ENCODE assay signal across 8 cellular contexts in the genomic region with DNA sequence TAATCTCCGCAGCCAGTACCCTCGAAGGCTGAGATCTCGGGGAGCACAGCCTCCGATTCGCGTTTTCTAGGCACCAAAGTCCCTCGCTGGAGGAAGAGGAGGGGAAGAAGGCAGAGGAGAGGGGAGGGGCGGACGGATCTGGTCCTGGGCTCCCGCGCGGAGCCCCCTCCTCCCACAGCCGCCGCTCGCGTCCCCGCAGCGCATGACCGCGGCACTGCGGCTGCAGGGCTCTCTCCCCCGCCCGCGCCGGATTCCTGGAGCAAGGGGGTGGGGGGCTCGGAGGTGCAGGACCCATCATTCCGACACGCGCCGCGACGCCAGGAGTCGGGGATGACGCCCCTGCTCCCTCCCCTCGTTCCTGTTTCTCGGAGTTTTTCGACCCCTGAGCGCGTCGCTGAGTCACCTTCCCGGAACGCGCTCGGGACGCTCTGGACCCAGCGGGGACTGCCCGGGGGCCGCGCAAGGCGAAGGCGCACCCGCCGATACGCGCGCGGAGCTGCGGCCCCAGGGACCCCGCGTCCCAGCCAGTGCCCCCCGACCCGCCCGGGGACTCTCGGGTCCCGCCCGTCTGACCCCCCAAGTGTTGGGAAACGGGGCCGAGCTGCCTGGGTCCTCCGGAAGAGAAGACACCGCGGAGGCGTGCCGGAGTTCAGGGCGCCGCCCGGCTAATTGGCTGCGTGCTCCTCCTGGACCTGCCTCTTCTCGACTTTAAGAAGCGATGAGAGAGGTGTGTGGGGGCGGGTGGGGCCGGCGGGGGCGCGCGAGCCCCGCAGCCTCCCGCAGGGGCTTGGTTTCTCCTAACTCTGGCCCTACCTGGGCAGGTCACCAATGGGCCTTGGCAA. TPM values are rescaled to one million over a fixed set of nuclear protein-coding genes. Genes with fewer than 3 reads are reported as not detected.
A peak's percentile ranks its signal among the peaks of the same experiment; 100 is the strongest.
DNase-seq lines count a peak whose midpoint lies in the region; ATAC-seq and TF ChIP-seq lines count a peak whose summit lies in the region.

No MANE protein-coding gene starts in this region.

- ATAC-seq in WTC11 = peak; percentile 26

- no peaks in the 10 kb centered on the region for H3K36me3 Mint-ChIP-seq in WTC11

- POLR2A ChIA-PET in WTC11 (lab: Charles Lee) = interaction anchor here (0.6 to 1.2 kb wide), 2 partner anchors 30 to 1083 kb away, joined by 4 to 5 read pairs; a partner anchor contains a TSS

- peaks cover 49% of the 10 kb centered on the region for H3K27me3 Mint-ChIP-seq in WTC11 (ENCODE audit: low read depth)

- H3K4me3 Mint-ChIP-seq in WTC11 = peak overlapping the region; percentile 92

- peaks cover 9% of the 10 kb centered on the region; the same call in 1 of the 2 replicates for H3K4me1 Mint-ChIP-seq in WTC11

- CTCF ChIA-PET in WTC11 (lab: Charles Lee) = interaction anchor here (0.6 to 10.6 kb wide), 20 partner anchors 8 to 408 kb away, joined by 3 to 135 read pairs (median 6); a partner anchor contains a TSS

- no peak for TF ChIP-seq CTCF in WTC11 (IDR thresholded peaks at IDR 0.05)

- no peaks in the 10 kb centered on the region for H3K9me3 Mint-ChIP-seq in WTC11

- DNase-seq in EL = peak; percentile 85
- peak in 69 of 76 experiments; percentile 10 to 82 (median 55) for DNase-seq in HUDEP-2 (lab: John Stamatoyannopoulos, UW; ENCODE audit: unreplicated experiment in 76 of 76)
- DNase-seq in WTC11 (ENCODE audit: low spot score) = peak; percentile 68
- DNase-seq in dedifferentiated amniotic fluid mesenchymal stem cell (ENCODE audit: extremely low spot score) = peak; percentile 16
- peak; percentile 81 to 90 for DNase-seq in lung microvascular endothelial cell (ENCODE audit: low read depth in 2 of 2)
- DNase-seq in stimulated activated CD8-positive, alpha-beta memory T cell treated with anti-CD3 and anti-CD28 coated beads, Interleukin-2, amount 100 ng/mL, for 1 hour (ENCODE audit: low read depth in 2 of 2) = peak; percentile 27 to 39
- DNase-seq in NCI-H1436 (lab: John Stamatoyannopoulos, UW) = no peak
- no peak for DNase-seq in DMS153 (lab: John Stamatoyannopoulos, UW)

- H3K27ac Mint-ChIP-seq in WTC11 = no peak overlapping the region

TF ChIP-seq in WTC11, 78 proteins besides CTCF, POLR2A, EP300 and RAD21 (continues in another document):
- TF ChIP-seq SOX15 (CRISPR knock-in tag; IDR thresholded peaks at IDR 0.05) = no peak
- peak; percentile 66; the same call in 1 of the 2 replicates for TF ChIP-seq GABPB1 (CRISPR knock-in tag; IDR thresholded peaks at IDR 0.05)
- TF ChIP-seq, protein P1, sequence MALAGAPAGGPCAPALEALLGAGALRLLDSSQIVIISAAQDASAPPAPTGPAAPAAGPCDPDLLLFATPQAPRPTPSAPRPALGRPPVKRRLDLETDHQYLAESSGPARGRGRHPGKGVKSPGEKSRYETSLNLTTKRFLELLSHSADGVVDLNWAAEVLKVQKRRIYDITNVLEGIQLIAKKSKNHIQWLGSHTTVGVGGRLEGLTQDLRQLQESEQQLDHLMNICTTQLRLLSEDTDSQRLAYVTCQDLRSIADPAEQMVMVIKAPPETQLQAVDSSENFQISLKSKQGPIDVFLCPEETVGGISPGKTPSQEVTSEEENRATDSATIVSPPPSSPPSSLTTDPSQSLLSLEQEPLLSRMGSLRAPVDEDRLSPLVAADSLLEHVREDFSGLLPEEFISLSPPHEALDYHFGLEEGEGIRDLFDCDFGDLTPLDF (CRISPR knock-in tag; IDR thresholded peaks at IDR 0.05) = no peak
- no peak for TF ChIP-seq ZNF671 (CRISPR knock-in tag; IDR thresholded peaks at IDR 0.05)
- no peak for TF ChIP-seq HMGA2 (CRISPR knock-in tag; IDR thresholded peaks at IDR 0.05)
- TF ChIP-seq GRHL2 (CRISPR knock-in tag; IDR thresholded peaks at IDR 0.05; ENCODE audit: insufficient replicate concordance, severe bottlenecking) = no peak
- TF ChIP-seq FOXJ3 (CRISPR knock-in tag; IDR thresholded peaks at IDR 0.05; ENCODE audit: borderline replicate concordance) = no peak
- no peak for TF ChIP-seq TCF7 (CRISPR knock-in tag; IDR thresholded peaks at IDR 0.05; ENCODE audit: low read depth)
- no peak; the same call in 1 of the 2 replicates for TF ChIP-seq TP53 (CRISPR knock-in tag; IDR thresholded peaks at IDR 0.05)
- no peak; the same call in 1 of the 2 replicates for TF ChIP-seq KAT7 (CRISPR knock-in tag; IDR thresholded peaks at IDR 0.05; ENCODE audit: borderline replicate concordance)
- TF ChIP-seq NFE2L1 (CRISPR knock-in tag; IDR thresholded peaks at IDR 0.05) = peak; percentile 68; the same call in 1 of the 2 replicates
- no peak for TF ChIP-seq ZNF423 (CRISPR knock-in tag; IDR thresholded peaks at IDR 0.05)
- TF ChIP-seq ZNF232 (CRISPR knock-in tag; IDR thresholded peaks at IDR 0.05) = peak; percentile 77; the same call in 1 of the 2 replicates
- TF ChIP-seq, protein P2, sequence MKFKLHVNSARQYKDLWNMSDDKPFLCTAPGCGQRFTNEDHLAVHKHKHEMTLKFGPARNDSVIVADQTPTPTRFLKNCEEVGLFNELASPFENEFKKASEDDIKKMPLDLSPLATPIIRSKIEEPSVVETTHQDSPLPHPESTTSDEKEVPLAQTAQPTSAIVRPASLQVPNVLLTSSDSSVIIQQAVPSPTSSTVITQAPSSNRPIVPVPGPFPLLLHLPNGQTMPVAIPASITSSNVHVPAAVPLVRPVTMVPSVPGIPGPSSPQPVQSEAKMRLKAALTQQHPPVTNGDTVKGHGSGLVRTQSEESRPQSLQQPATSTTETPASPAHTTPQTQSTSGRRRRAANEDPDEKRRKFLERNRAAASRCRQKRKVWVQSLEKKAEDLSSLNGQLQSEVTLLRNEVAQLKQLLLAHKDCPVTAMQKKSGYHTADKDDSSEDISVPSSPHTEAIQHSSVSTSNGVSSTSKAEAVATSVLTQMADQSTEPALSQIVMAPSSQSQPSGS (CRISPR knock-in tag; IDR thresholded peaks at IDR 0.05; ENCODE audit: borderline replicate concordance, low read depth) = no peak
- TF ChIP-seq, protein P3, sequence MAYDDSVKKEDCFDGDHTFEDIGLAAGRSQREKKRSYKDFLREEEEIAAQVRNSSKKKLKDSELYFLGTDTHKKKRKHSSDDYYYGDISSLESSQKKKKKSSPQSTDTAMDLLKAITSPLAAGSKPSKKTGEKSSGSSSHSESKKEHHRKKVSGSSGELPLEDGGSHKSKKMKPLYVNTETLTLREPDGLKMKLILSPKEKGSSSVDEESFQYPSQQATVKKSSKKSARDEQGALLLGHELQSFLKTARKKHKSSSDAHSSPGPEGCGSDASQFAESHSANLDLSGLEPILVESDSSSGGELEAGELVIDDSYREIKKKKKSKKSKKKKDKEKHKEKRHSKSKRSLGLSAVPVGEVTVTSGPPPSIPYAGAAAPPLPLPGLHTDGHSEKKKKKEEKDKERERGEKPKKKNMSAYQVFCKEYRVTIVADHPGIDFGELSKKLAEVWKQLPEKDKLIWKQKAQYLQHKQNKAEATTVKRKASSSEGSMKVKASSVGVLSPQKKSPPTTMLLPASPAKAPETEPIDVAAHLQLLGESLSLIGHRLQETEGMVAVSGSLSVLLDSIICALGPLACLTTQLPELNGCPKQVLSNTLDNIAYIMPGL (CRISPR knock-in tag; IDR thresholded peaks at IDR 0.05) = peak; percentile 68; the same call in 1 of the 2 replicates
- TF ChIP-seq RELA (CRISPR knock-in tag; IDR thresholded peaks at IDR 0.05; ENCODE audit: borderline replicate concordance) = peak; percentile 49; the same call in 1 of the 2 replicates
- no peak for TF ChIP-seq NR1H2 (CRISPR knock-in tag; IDR thresholded peaks at IDR 0.05)
- TF ChIP-seq, protein P4, sequence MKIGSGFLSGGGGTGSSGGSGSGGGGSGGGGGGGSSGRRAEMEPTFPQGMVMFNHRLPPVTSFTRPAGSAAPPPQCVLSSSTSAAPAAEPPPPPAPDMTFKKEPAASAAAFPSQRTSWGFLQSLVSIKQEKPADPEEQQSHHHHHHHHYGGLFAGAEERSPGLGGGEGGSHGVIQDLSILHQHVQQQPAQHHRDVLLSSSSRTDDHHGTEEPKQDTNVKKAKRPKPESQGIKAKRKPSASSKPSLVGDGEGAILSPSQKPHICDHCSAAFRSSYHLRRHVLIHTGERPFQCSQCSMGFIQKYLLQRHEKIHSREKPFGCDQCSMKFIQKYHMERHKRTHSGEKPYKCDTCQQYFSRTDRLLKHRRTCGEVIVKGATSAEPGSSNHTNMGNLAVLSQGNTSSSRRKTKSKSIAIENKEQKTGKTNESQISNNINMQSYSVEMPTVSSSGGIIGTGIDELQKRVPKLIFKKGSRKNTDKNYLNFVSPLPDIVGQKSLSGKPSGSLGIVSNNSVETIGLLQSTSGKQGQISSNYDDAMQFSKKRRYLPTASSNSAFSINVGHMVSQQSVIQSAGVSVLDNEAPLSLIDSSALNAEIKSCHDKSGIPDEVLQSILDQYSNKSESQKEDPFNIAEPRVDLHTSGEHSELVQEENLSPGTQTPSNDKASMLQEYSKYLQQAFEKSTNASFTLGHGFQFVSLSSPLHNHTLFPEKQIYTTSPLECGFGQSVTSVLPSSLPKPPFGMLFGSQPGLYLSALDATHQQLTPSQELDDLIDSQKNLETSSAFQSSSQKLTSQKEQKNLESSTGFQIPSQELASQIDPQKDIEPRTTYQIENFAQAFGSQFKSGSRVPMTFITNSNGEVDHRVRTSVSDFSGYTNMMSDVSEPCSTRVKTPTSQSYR (CRISPR knock-in tag; IDR thresholded peaks at IDR 0.05) = 0 out of 2 replicates have a peak, but pooled peaks have one; percentile 50
- TF ChIP-seq, protein P5, sequence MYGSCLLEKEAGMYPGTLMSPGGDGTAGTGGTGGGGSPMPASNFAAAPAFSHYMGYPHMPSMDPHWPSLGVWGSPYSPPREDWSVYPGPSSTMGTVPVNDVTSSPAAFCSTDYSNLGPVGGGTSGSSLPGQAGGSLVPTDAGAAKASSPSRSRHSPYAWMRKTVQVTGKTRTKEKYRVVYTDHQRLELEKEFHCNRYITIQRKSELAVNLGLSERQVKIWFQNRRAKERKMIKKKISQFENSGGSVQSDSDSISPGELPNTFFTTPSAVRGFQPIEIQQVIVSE (CRISPR knock-in tag; IDR thresholded peaks at IDR 0.05; ENCODE audit: borderline replicate concordance) = no peak
- TF ChIP-seq JUN (CRISPR knock-in tag; IDR thresholded peaks at IDR 0.05) = no peak
- 0 out of 2 replicates have a peak, but pooled peaks have one; percentile 12 for TF ChIP-seq ELF4 (CRISPR knock-in tag; IDR thresholded peaks at IDR 0.05; ENCODE audit: low read depth)
- TF ChIP-seq ZNF263 (CRISPR knock-in tag; IDR thresholded peaks at IDR 0.05; ENCODE audit: low read depth) = peak; percentile 49; the same call in 1 of the 2 replicates

RNA-seq across cellular contexts. Expression of a gene that starts 1.4 kb away (rescaled TPM):
- total RNA-seq in WTC11 (2021) = 2.5 to 2.9 TPM (median 2.8 TPM) in 3 replicates
- total RNA-seq in lung microvascular endothelial cell = 193 and 276 TPM in 2 replicates

RNA-seq across cellular contexts. Expression of a gene that starts 29.3 kb away (rescaled TPM):
- 50.0 to 56.5 TPM (median 52.3 TPM) in 3 replicates for total RNA-seq in WTC11 (2021)
- 69.7 and 103 TPM in 2 replicates for total RNA-seq in lung microvascular endothelial cell

Comparison
In these comparisons a context has a peak if more than half of its experiments do, and no peak if none do; other contexts are left out.
1. DNase-seq: peak in EL (single experiment), HUDEP-2 (69 of 76), WTC11 (single experiment), dedifferentiated amniotic fluid mesenchymal stem cell (single experiment), lung microvascular endothelial cell (2 of 2) and stimulated activated CD8-positive, alpha-beta memory T cell treated with anti-CD3 and anti-CD28 coated beads, Interleukin-2, amount 100 ng/mL, for 1 hour (2 of 2); none in NCI-H1436 (single experiment) and DMS153 (single experiment).
2. RNA of a gene that starts 1.4 kb away (total RNA-seq): 193 to 276 TPM in lung microvascular endothelial cell; 2.5 to 2.9 TPM in WTC11; every median in the first group is over 10 times any median in the second.